Comparison of ENCODE assay signal across 10 cellular contexts in the genomic region with DNA sequence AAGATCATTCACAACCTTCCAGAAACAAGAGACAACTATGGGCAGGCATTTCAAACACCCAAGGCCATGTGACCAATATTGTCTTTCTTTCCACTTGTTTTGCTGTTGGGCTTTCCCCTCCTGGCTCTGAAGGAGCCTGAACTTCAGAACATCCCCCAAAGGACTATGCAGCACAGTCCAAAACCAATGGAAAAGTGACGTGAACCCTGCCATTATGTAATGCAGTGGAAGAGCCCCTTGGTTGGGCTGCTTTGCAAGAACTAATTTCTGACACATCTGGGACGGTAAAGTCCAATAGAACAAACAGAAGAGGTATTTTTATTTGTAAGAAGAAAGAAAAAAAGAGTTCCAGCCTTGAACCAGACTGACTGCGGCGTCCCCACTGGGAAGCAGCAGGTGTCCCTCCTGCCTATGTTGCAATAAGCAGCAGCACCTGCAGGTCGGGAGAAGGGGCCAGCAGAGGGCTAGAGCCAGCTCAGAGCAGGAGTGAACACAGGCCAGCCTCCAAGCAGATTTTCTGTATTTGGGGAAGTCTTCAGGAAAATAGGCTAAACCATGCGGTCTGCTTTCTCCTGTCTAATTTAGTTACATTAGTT.
DNase-seq lines count a peak whose midpoint lies in the region; ATAC-seq and TF ChIP-seq lines count a peak whose summit lies in the region.
"Had no signal": no experiment of that assay in that cellular context is flagged by ENCODE, and none has a peak within 500 bp of the region (broad histone marks: within the 10 kb centered on the region; RNA-seq: fewer than 3 reads in every experiment).

No MANE protein-coding gene starts in this region.

- H3K27me3 ChIP-seq in brain microvascular endothelial cell (replicated peaks) = no peaks in the 10 kb centered on the region
- no peaks in the 10 kb centered on the region for H3K27me3 ChIP-seq in esophagus squamous epithelium

- no peaks in the 10 kb centered on the region for H3K36me3 Mint-ChIP-seq in nephron (ENCODE audit: low read depth)

- DNase-seq in GM10266 (ENCODE audit: extremely low spot score) = peak; percentile 40
- DNase-seq in NCI-H1092 (lab: John Stamatoyannopoulos, UW) = peak; percentile 41
- DNase-seq in brain microvascular endothelial cell = no peak
- DNase-seq in esophagus squamous epithelium (lab: John Stamatoyannopoulos, UW) = no peak

- H3K4me3 Mint-ChIP-seq in nephron = no peak overlapping the region
- H3K4me3 Mint-ChIP-seq: dendritic cell treated with granulocyte-macrophage colony-stimulating factor and Interleukin-4, amounts not matched to agents 40 ng/mL and 50 ng/mL, for 4 days had no signal

- ATAC-seq in GM21390 (IDR thresholded peaks at IDR 0.05; ENCODE audit: unreplicated experiment) (no peak), HG03196 (IDR thresholded peaks at IDR 0.05; ENCODE audit: unreplicated experiment) (no peak), HG03095 (IDR thresholded peaks at IDR 0.05; ENCODE audit: unreplicated experiment) (no peak)
- ATAC-seq: activated CD4-positive, CD25-positive, alpha-beta regulatory T cell treated with anti-CD3 and anti-CD28 coated beads, Interleukin-2, amount 50 U/mL, for 24 hours had no signal

- H3K27ac Mint-ChIP-seq in nephron = no peak overlapping the region
- H3K27ac Mint-ChIP-seq: dendritic cell treated with granulocyte-macrophage colony-stimulating factor and Interleukin-4, amounts not matched to agents 40 ng/mL and 50 ng/mL, for 4 days had no signal

- no peak overlapping the region for H3K4me3 ChIP-seq in brain microvascular endothelial cell (ENCODE audit: low read depth, low read length)
- no peak overlapping the region for H3K4me3 ChIP-seq in esophagus squamous epithelium

- in situ Hi-C loops in brain microvascular endothelial cell (cut with HindIII; ENCODE audit: low pct_ligation_motif_present, low sequenced_read_pairs) = no loop called here

- H3K9me3 Mint-ChIP-seq in nephron = no peaks in the 10 kb centered on the region
- H3K9me3 Mint-ChIP-seq: dendritic cell treated with granulocyte-macrophage colony-stimulating factor and Interleukin-4, amounts not matched to agents 40 ng/mL and 50 ng/mL, for 4 days had no signal

- peaks cover 8% of the 10 kb centered on the region for H3K27me3 Mint-ChIP-seq in nephron (ENCODE audit: low read depth)

- whole genome bisulfite sequencing in esophagus squamous epithelium, 2 donors = 75 to 77% methylated on average over 5 to 6 of the region's 6 CpGs

- no peaks in the 10 kb centered on the region for H3K9me3 ChIP-seq in esophagus squamous epithelium

- H3K27ac ChIP-seq in brain microvascular endothelial cell = no peak overlapping the region
- H3K27ac ChIP-seq in esophagus squamous epithelium = no peak overlapping the region

- peaks cover 0 to 12% (median 2%) of the 10 kb centered on the region in 3 donors for H3K4me1 ChIP-seq in esophagus squamous epithelium

- H3K4me1 Mint-ChIP-seq in nephron = peaks cover 22% of the 10 kb centered on the region

- H3K36me3 ChIP-seq in brain microvascular endothelial cell (replicated peaks) = no peaks in the 10 kb centered on the region
- no peaks in the 10 kb centered on the region for H3K36me3 ChIP-seq in esophagus squamous epithelium

- intact Hi-C loops in esophagus squamous epithelium (cut with DNase I) = no loop called here

- TF ChIP-seq CTCF in GM10266 (IDR thresholded peaks at IDR 0.05; ENCODE audit: control insufficient read depth, insufficient read depth, low read depth, missing control alignments) (peak; percentile 45), brain microvascular endothelial cell (IDR thresholded peaks at IDR 0.05; ENCODE audit: low read depth, low read length, missing control alignments) (peak; percentile 20), nephron (IDR thresholded peaks at IDR 0.05; ENCODE audit: unreplicated experiment in 3 of 3) (peak; percentile 31 to 34 (median 31)), esophagus squamous epithelium (IDR thresholded peaks at IDR 0.05) (no peak)

- no peak for TF ChIP-seq POLR2A in esophagus squamous epithelium (IDR thresholded peaks at IDR 0.05)

Comparison
In these comparisons a context has a peak if more than half of its experiments do, and no peak if none do; other contexts are left out.
1. DNase-seq: peak in GM10266 (single experiment) and NCI-H1092 (single experiment); none in brain microvascular endothelial cell (single experiment) and esophagus squamous epithelium (single experiment).
2. CTCF ChIP-seq: peak in GM10266 (single experiment), brain microvascular endothelial cell (single experiment) and nephron (3 of 3); none in esophagus squamous epithelium (0 of 6).